In the genomic region with DNA sequence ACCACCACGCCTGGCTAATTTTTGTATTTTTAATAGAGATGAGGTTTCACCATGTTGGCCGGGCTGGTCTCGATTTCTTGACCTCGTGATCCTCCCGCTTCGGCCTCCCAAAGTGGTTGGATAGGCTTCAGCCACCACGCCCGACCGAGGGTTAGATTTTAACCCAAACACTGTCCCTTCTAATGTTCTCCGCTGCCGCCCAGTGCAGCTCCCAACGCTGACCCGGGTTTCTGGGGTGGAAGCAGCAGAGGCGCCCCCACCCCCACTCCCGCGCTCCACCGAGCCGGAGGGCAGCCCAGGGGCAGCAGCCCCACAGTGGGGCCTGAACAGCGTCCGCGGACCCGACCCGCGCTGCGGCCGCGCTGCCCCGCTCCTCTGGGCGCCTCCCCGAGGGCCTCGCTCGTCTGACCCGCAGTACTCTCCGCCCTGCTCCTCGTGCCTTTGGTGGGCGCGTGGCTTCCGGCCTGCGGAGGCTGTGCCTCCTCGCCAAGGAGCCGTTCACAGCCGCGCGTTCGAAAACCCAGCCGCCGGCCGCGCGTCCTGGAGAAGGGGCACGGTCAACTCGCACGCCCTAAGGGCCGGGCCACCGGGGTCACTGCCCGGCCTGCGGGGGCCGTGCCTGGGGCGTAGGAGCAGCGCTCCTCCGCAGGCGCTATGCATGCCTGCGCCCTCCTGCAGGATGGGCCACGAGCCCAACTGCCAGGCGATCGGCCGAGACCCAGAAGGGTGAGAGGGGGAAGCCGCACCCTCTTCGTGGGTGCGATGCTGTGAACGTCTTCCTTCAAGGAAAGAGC, we compare ENCODE assay signal across 10 cellular contexts.
DNase-seq lines count a peak whose midpoint lies in the region; ATAC-seq lines count a peak whose summit lies in the region.
"Had no signal": no experiment of that assay in that cellular context is flagged by ENCODE, and none has a peak within 500 bp of the region (broad histone marks: within the 10 kb centered on the region; RNA-seq: fewer than 3 reads in every experiment).

No MANE protein-coding gene starts in this region.

- H3K27ac Mint-ChIP-seq in stimulated activated effector memory CD8-positive, alpha-beta T cell treated with anti-CD3 and anti-CD28 coated beads, Interleukin-12 subunit alpha, Interleukin-12 subunit beta, amount 100 ng/mL, for 72 hours: no peak overlapping the region

- H3K4me3 ChIP-seq in right cardiac atrium (ENCODE audit: low read length): peak overlapping the region; percentile 6
- H3K4me3 ChIP-seq: SJSA1 had no signal

- intact Hi-C loops in right cardiac atrium (cut with DNase I): loop anchor here in 3 of 4 donors (5.0 to 10.0 kb wide), 3 partner anchors 154 to 494 kb away; no protein-coding TSS in a partner anchor

- H3K27me3 ChIP-seq in right cardiac atrium (ENCODE audit: control insufficient read depth, insufficient read depth): no peaks in the 10 kb centered on the region
- H3K27me3 ChIP-seq: SJSA1 had no signal

- no peaks in the 10 kb centered on the region for H3K4me1 ChIP-seq in right cardiac atrium (ENCODE audit: control insufficient read depth, insufficient read depth, low read length)

- peaks cover 8% of the 10 kb centered on the region for H3K4me1 Mint-ChIP-seq in activated T-cell treated with anti-CD3 and anti-CD28 coated beads, Interleukin-2, amount 50 U/mL, for 4 hours (ENCODE audit: low read depth)
- peaks cover 15% of the 10 kb centered on the region for H3K4me1 Mint-ChIP-seq in stimulated activated effector memory CD8-positive, alpha-beta T cell treated with anti-CD3 and anti-CD28 coated beads, Interleukin-12 subunit alpha, Interleukin-12 subunit beta, amount 100 ng/mL, for 72 hours

- peak; percentile 12 to 16 for ATAC-seq in activated T-cell treated with anti-CD3 and anti-CD28 coated beads, Interleukin-2, amount 50 U/mL, for 4 hours
- ATAC-seq in right cardiac atrium: peak; percentile 4 to 23
- peak; percentile 31 for ATAC-seq in stimulated activated effector memory CD8-positive, alpha-beta T cell treated with anti-CD3 and anti-CD28 coated beads, Interleukin-12 subunit alpha, Interleukin-12 subunit beta, amount 100 ng/mL, for 72 hours

- no peaks in the 10 kb centered on the region for H3K9me3 ChIP-seq in right cardiac atrium (ENCODE audit: control insufficient read depth, low read length)
- H3K9me3 ChIP-seq: neutrophil, SJSA1 had no signal

- H3K9me3 Mint-ChIP-seq in activated T-cell treated with anti-CD3 and anti-CD28 coated beads, Interleukin-2, amount 50 U/mL, for 4 hours: peaks cover 6% of the 10 kb centered on the region
- H3K9me3 Mint-ChIP-seq in stimulated activated effector memory CD8-positive, alpha-beta T cell treated with anti-CD3 and anti-CD28 coated beads, Interleukin-12 subunit alpha, Interleukin-12 subunit beta, amount 100 ng/mL, for 72 hours: peaks cover 4% of the 10 kb centered on the region

- H3K27me3 Mint-ChIP-seq in activated T-cell treated with anti-CD3 and anti-CD28 coated beads, Interleukin-2, amount 50 U/mL, for 4 hours (ENCODE audit: low read depth): peaks cover 50% of the 10 kb centered on the region

- H3K27ac ChIP-seq in right cardiac atrium (ENCODE audit: low read length): no peak overlapping the region
- H3K27ac ChIP-seq: neutrophil, SJSA1 had no signal

- H3K36me3 Mint-ChIP-seq in activated T-cell treated with anti-CD3 and anti-CD28 coated beads, Interleukin-2, amount 50 U/mL, for 4 hours (ENCODE audit: insufficient read depth): no peaks in the 10 kb centered on the region
- H3K36me3 Mint-ChIP-seq in stimulated activated effector memory CD8-positive, alpha-beta T cell treated with anti-CD3 and anti-CD28 coated beads, Interleukin-12 subunit alpha, Interleukin-12 subunit beta, amount 100 ng/mL, for 72 hours: no peaks in the 10 kb centered on the region

- DNase-seq in DMS53 (lab: John Stamatoyannopoulos, UW): peak; percentile 70
- no peak for DNase-seq in DMS53 treated with DMSO at 0.1 percent for 48 hours (lab: John Stamatoyannopoulos, UW; ENCODE audit: unreplicated experiment)
- DNase-seq in activated T-cell treated with anti-CD3 and anti-CD28 coated beads, Interleukin-2, amount 50 U/mL, for 4 hours: no peak
- DNase-seq in right cardiac atrium: peak; percentile 25 to 69 (median 69)
- DNase-seq in stimulated activated effector memory CD8-positive, alpha-beta T cell treated with anti-CD3 and anti-CD28 coated beads, Interleukin-12 subunit alpha, Interleukin-12 subunit beta, amount 100 ng/mL, for 72 hours (ENCODE audit: low spot score in 2 of 2): peak in 1 of 2 donors; percentile 6
- DNase-seq in DMS 273 treated with DMSO at 0.1 percent for 48 hours (lab: John Stamatoyannopoulos, UW): no peak
- no peak for DNase-seq in midbrain (lab: John Stamatoyannopoulos, UW)
- no peak for DNase-seq in NOMO-1 treated with DMSO at 0.1 percent for 48 hours (lab: John Stamatoyannopoulos, UW; ENCODE audit: unreplicated experiment)

- H3K4me3 Mint-ChIP-seq in activated T-cell treated with anti-CD3 and anti-CD28 coated beads, Interleukin-2, amount 50 U/mL, for 4 hours: no peak overlapping the region
- H3K4me3 Mint-ChIP-seq in stimulated activated effector memory CD8-positive, alpha-beta T cell treated with anti-CD3 and anti-CD28 coated beads, Interleukin-12 subunit alpha, Interleukin-12 subunit beta, amount 100 ng/mL, for 72 hours: peak overlapping the region; percentile 63

- 32% methylated on average over 71 of the region's 71 CpGs for WGBS in right cardiac atrium

Comparison
In these comparisons a context has a peak if more than half of its experiments do, and no peak if none do; other contexts are left out.
1. DNase-seq: peak in DMS53 (single experiment) and right cardiac atrium (3 of 3); none in DMS53 treated with DMSO at 0.1 percent for 48 hours (single experiment), activated T-cell treated with anti-CD3 and anti-CD28 coated beads, Interleukin-2, amount 50 U/mL, for 4 hours (single experiment), DMS 273 treated with DMSO at 0.1 percent for 48 hours (single experiment), midbrain (single experiment) and NOMO-1 treated with DMSO at 0.1 percent for 48 hours (single experiment).
2. Peak in every context shown above with its lines, with median percentiles within 50 percentile points of each other: ATAC-seq.